Comparison of ENCODE assay signal across 22 cellular contexts in genomic region chr9:95202076-95202681, GRCh38.
"Had no signal": no experiment of that assay in that cellular context is flagged by ENCODE, and none has a peak within 500 bp of the region (broad histone marks: within the 10 kb centered on the region; RNA-seq: fewer than 3 reads in every experiment).

No MANE protein-coding gene starts in this region.

- H3K27ac Mint-ChIP-seq: activated CD4-positive, alpha-beta memory T cell treated with anti-CD3 and anti-CD28 coated beads, Interleukin-2, amount 10 ng/mL, durations not matched to agents 7 days and 5 days; activated CD4-positive, alpha-beta T cell treated with anti-CD3 and anti-CD28 coated beads, Interleukin-2, amount 10 ng/mL, durations not matched to agents 24 days and 14 days; activated naive CD4-positive, alpha-beta T cell treated with anti-CD3 and anti-CD28 coated beads for 36 hours; activated naive CD8-positive, alpha-beta T cell treated with anti-CD3 and anti-CD28 coated beads, Interleukin-2, amount 10 ng/mL, durations not matched to agents 7 days and 5 days; activated T-cell treated with anti-CD3 and anti-CD28 coated beads, Interleukin-2, amount 50 U/mL, for 72 hours; immature natural killer cell; stimulated activated memory B cell treated with anti-CD40 and anti-IgM and Interleukin-4, amounts not matched to agents 10 μg/mL and 1 μg/mL and 100 μg/mL, for 72 hours had no signal

- H3K4me1 ChIP-seq: parathyroid adenoma, uterus had no signal

- H3K4me1 Mint-ChIP-seq: immature natural killer cell; stimulated activated memory B cell treated with anti-CD40 and anti-IgM and Interleukin-4, amounts not matched to agents 10 μg/mL and 1 μg/mL and 100 μg/mL, for 72 hours had no signal

- H3K36me3 Mint-ChIP-seq: immature natural killer cell; natural killer cell treated with Interleukin-12 subunit alpha and Interleukin-12 subunit beta and Interleukin-15 and Interleukin-18, amount 100 ng/mL, for 72 hours had no signal

- DNase-seq: activated CD4-positive, alpha-beta memory T cell treated with anti-CD3 and anti-CD28 coated beads, Interleukin-2, amount 10 ng/mL, durations not matched to agents 7 days and 5 days; activated CD4-positive, alpha-beta T cell treated with anti-CD3 and anti-CD28 coated beads, Interleukin-2, amount 10 ng/mL, durations not matched to agents 24 days and 14 days; activated effector memory CD4-positive, alpha-beta T cell treated with Interleukin-2 at 50 U/mL for 16 hours; activated naive CD4-positive, alpha-beta T cell treated with anti-CD3 and anti-CD28 coated beads for 36 hours; activated naive CD8-positive, alpha-beta T cell treated with anti-CD3 and anti-CD28 coated beads, Interleukin-2, amount 10 ng/mL, durations not matched to agents 7 days and 5 days; activated T-cell treated with anti-CD3 and anti-CD28 coated beads, Interleukin-2, amount 50 U/mL, for 72 hours; amygdala; cortex of kidney; foreskin melanocyte; immature natural killer cell; left ventricle myocardium superior; mammary epithelial cell; right lobe of liver; stimulated activated CD4-positive, alpha-beta T cell treated with anti-CD3 and anti-CD28 coated beads, Interleukin-2, amount 100 ng/mL, for 24 hours; transverse colon; uterus had no signal

- H2AFZ ChIP-seq: parathyroid adenoma had no signal

- H3K36me3 ChIP-seq: cardiac muscle cell, right lobe of liver, transverse colon, uterus had no signal

- H3K27me3 Mint-ChIP-seq: activated CD4-positive, alpha-beta memory T cell treated with anti-CD3 and anti-CD28 coated beads, Interleukin-2, amount 10 ng/mL, durations not matched to agents 7 days and 5 days; activated CD4-positive, alpha-beta T cell treated with anti-CD3 and anti-CD28 coated beads, Interleukin-2, amount 10 ng/mL, durations not matched to agents 24 days and 14 days; activated naive CD8-positive, alpha-beta T cell treated with anti-CD3 and anti-CD28 coated beads, Interleukin-2, amount 10 ng/mL, durations not matched to agents 7 days and 5 days; natural killer cell treated with Interleukin-12 subunit alpha and Interleukin-12 subunit beta and Interleukin-15 and Interleukin-18, amount 100 ng/mL, for 72 hours; stimulated activated memory B cell treated with anti-CD40 and anti-IgM and Interleukin-4, amounts not matched to agents 10 μg/mL and 1 μg/mL and 100 μg/mL, for 72 hours had no signal

- H3K4me3 ChIP-seq: cardiac muscle cell, right lobe of liver, skin epidermis, transverse colon, uterus had no signal

- H3K27ac ChIP-seq: cardiac muscle cell, parathyroid adenoma, right lobe of liver, skin epidermis, uterus had no signal

- ATAC-seq: activated CD4-positive, CD25-positive, alpha-beta regulatory T cell treated with anti-CD3 and anti-CD28 coated beads, Interleukin-2, amount 50 U/mL, for 24 hours; activated T-cell treated with anti-CD3 and anti-CD28 coated beads, Interleukin-2, amount 50 U/mL, for 72 hours; left ventricle myocardium superior; natural killer cell treated with Interleukin-12 subunit alpha and Interleukin-12 subunit beta and Interleukin-15 and Interleukin-18, amount 100 ng/mL, for 72 hours; right lobe of liver; stimulated activated memory B cell treated with anti-CD40 and anti-IgM and Interleukin-4, amounts not matched to agents 10 μg/mL and 1 μg/mL and 100 μg/mL, for 72 hours had no signal

- H3K4me3 Mint-ChIP-seq: activated CD4-positive, alpha-beta memory T cell treated with anti-CD3 and anti-CD28 coated beads, Interleukin-2, amount 10 ng/mL, durations not matched to agents 7 days and 5 days; activated CD4-positive, alpha-beta T cell treated with anti-CD3 and anti-CD28 coated beads, Interleukin-2, amount 10 ng/mL, durations not matched to agents 24 days and 14 days; activated naive CD4-positive, alpha-beta T cell treated with anti-CD3 and anti-CD28 coated beads for 36 hours; activated naive CD8-positive, alpha-beta T cell treated with anti-CD3 and anti-CD28 coated beads, Interleukin-2, amount 10 ng/mL, durations not matched to agents 7 days and 5 days; activated T-cell treated with anti-CD3 and anti-CD28 coated beads, Interleukin-2, amount 50 U/mL, for 72 hours; immature natural killer cell; natural killer cell treated with Interleukin-12 subunit alpha and Interleukin-12 subunit beta and Interleukin-15 and Interleukin-18, amount 100 ng/mL, for 72 hours; stimulated activated memory B cell treated with anti-CD40 and anti-IgM and Interleukin-4, amounts not matched to agents 10 μg/mL and 1 μg/mL and 100 μg/mL, for 72 hours had no signal

- H3K27me3 ChIP-seq: cardiac muscle cell, right lobe of liver, transverse colon, uterus had no signal

- H3K9me3 ChIP-seq: right lobe of liver, transverse colon, uterus had no signal

- H3K79me2 ChIP-seq: parathyroid adenoma had no signal

- H3K9me3 Mint-ChIP-seq: activated CD4-positive, alpha-beta memory T cell treated with anti-CD3 and anti-CD28 coated beads, Interleukin-2, amount 10 ng/mL, durations not matched to agents 7 days and 5 days; activated CD4-positive, alpha-beta T cell treated with anti-CD3 and anti-CD28 coated beads, Interleukin-2, amount 10 ng/mL, durations not matched to agents 24 days and 14 days; activated naive CD4-positive, alpha-beta T cell treated with anti-CD3 and anti-CD28 coated beads for 36 hours; activated naive CD8-positive, alpha-beta T cell treated with anti-CD3 and anti-CD28 coated beads, Interleukin-2, amount 10 ng/mL, durations not matched to agents 7 days and 5 days; activated T-cell treated with anti-CD3 and anti-CD28 coated beads, Interleukin-2, amount 50 U/mL, for 72 hours; immature natural killer cell; natural killer cell treated with Interleukin-12 subunit alpha and Interleukin-12 subunit beta and Interleukin-15 and Interleukin-18, amount 100 ng/mL, for 72 hours; stimulated activated memory B cell treated with anti-CD40 and anti-IgM and Interleukin-4, amounts not matched to agents 10 μg/mL and 1 μg/mL and 100 μg/mL, for 72 hours had no signal
